13 cellular contexts compared by ENCODE assay signal in genomic region chr14:50087350-50088116, GRCh38. TPM values are rescaled to one million over a fixed set of nuclear protein-coding genes. Genes with fewer than 3 reads are reported as not detected.
A peak's percentile ranks its signal among the peaks of the same experiment; 100 is the strongest.
DNase-seq lines count a peak whose midpoint lies in the region; ATAC-seq and TF ChIP-seq lines count a peak whose summit lies in the region.
"Had no signal": no experiment of that assay in that cellular context is flagged by ENCODE, and none has a peak within 500 bp of the region (broad histone marks: within the 10 kb centered on the region; RNA-seq: fewer than 3 reads in every experiment).

No MANE protein-coding gene starts in this region.

- no peak overlapping the region for H3K4me3 ChIP-seq in HEK293 (ENCODE audit: low read depth, low read length)
- no peak overlapping the region for H3K4me3 ChIP-seq in Caco-2 (ENCODE audit: low read depth, low read length)
- no peak overlapping the region for H3K4me3 ChIP-seq in neuronal stem cell (ENCODE audit: low read length in 2 of 2)
- H3K4me3 ChIP-seq: adrenal gland, pancreas, testis had no signal

- H3K23ac ChIP-seq in neuronal stem cell (ENCODE audit: low read depth, low read length, poor library complexity), result no peak overlapping the region

- H3K36me3 Mint-ChIP-seq in T-helper 2 cell treated with Interferon-gamma antibody and Interleukin-4, amounts not matched to agents 5 μg/mL and 100 μg/mL, for 36 hours (ENCODE audit: low read depth), result peaks cover 11% of the 10 kb centered on the region
- peaks cover 0 to 10% (median 5%) of the 10 kb centered on the region in 3 donors for H3K36me3 Mint-ChIP-seq in immature natural killer cell
- no peaks in the 10 kb centered on the region for H3K36me3 Mint-ChIP-seq in Caco-2 (ENCODE audit: insufficient read depth, unreplicated experiment)

- no CpG with 5 or more reads among the region's 1 CpG for WGBS in neuronal stem cell (ENCODE audit: extremely low coverage in 2 of 2, insufficient read length in 2 of 2, insufficient replicate concordance in 1 of 2), 2 donors

- peaks cover 4% of the 10 kb centered on the region for H3K27me3 Mint-ChIP-seq in T-helper 2 cell treated with Interferon-gamma antibody and Interleukin-4, amounts not matched to agents 5 μg/mL and 100 μg/mL, for 36 hours (ENCODE audit: low read depth)
- peaks cover 7 to 21% (median 16%) of the 10 kb centered on the region in 3 donors for H3K27me3 Mint-ChIP-seq in immature natural killer cell (ENCODE audit: low read depth in 3 of 3)
- no peaks in the 10 kb centered on the region for H3K27me3 Mint-ChIP-seq in Caco-2 (ENCODE audit: insufficient read depth, unreplicated experiment)

- H2BK5ac ChIP-seq in neuronal stem cell (ENCODE audit: low read length), result no peak overlapping the region

- H4K91ac ChIP-seq in neuronal stem cell (ENCODE audit: low read depth, low read length, poor library complexity), result no peak overlapping the region

- H3K4me1 ChIP-seq in HEK293 (ENCODE audit: control insufficient read depth, insufficient read depth, low read length) (no peaks in the 10 kb centered on the region), Caco-2 (no peaks in the 10 kb centered on the region), neuronal stem cell (ENCODE audit: control insufficient read depth in 2 of 2, insufficient read depth in 1 of 2, low read depth in 1 of 2, low read length in 2 of 2) (no peaks in the 10 kb centered on the region)
- H3K4me1 ChIP-seq: pancreas, testis had no signal

- H3K9me3 ChIP-seq in HEK293 (ENCODE audit: control insufficient read depth, insufficient read depth, low read depth, low read length) (no peaks in the 10 kb centered on the region), Caco-2 (no peaks in the 10 kb centered on the region), neuronal stem cell (replicated peaks in 1 of 2; ENCODE audit: control insufficient read depth in 2 of 2, insufficient read depth in 1 of 2, low read depth in 1 of 2, low read length in 2 of 2) (no peaks in the 10 kb centered on the region)
- H3K9me3 ChIP-seq: adrenal gland, pancreas, testis had no signal

- no peak overlapping the region for H2BK15ac ChIP-seq in neuronal stem cell (ENCODE audit: low read length)

- peak overlapping the region; percentile 88 for H3K27ac Mint-ChIP-seq in T-helper 2 cell treated with Interferon-gamma antibody and Interleukin-4, amounts not matched to agents 5 μg/mL and 100 μg/mL, for 36 hours
- H3K27ac Mint-ChIP-seq in immature natural killer cell (peak overlapping the region; percentile 91 to 95 (median 94)), Caco-2 (ENCODE audit: unreplicated experiment) (no peak overlapping the region)

- DNase-seq in DMS 273 (lab: John Stamatoyannopoulos, UW; ENCODE audit: unreplicated experiment), result peak; percentile 47
- DNase-seq in DMS 273 treated with DMSO at 0.1 percent for 48 hours (lab: John Stamatoyannopoulos, UW), result no peak
- DNase-seq in T-helper 2 cell treated with Interferon-gamma antibody and Interleukin-4, amounts not matched to agents 5 μg/mL and 100 μg/mL, for 36 hours (ENCODE audit: low spot score), result no peak
- DNase-seq in immature natural killer cell, result peak; percentile 49 to 56 (median 50)
- no peak for DNase-seq in Caco-2
- no peak for DNase-seq in neuronal stem cell (ENCODE audit: low spot score)
- DNase-seq: pancreas, testis had no signal

- intact Hi-C loops in Caco-2 (cut with micrococcal nuclease; ENCODE audit: unreplicated experiment), result no loop called here

- no peaks in the 10 kb centered on the region for H3K79me1 ChIP-seq in neuronal stem cell (ENCODE audit: low read depth, low read length)

- H3K27me3 ChIP-seq in Caco-2 (replicated peaks; ENCODE audit: control insufficient read depth, insufficient read depth, low read length) (no peaks in the 10 kb centered on the region), neuronal stem cell (ENCODE audit: control insufficient read depth in 3 of 3, insufficient read depth in 3 of 3, low read depth in 1 of 3, low read length in 3 of 3) (no peaks in the 10 kb centered on the region)
- H3K27me3 ChIP-seq: adrenal gland, pancreas, testis had no signal

- no peak overlapping the region for H3K4me2 ChIP-seq in neuronal stem cell (ENCODE audit: insufficient read depth, low read length, poor library complexity, severe bottlenecking)

- no peak for TF ChIP-seq CTCF in HEK293 (tag by site-specific recombination; IDR thresholded peaks at IDR 0.05)
- no peak for TF ChIP-seq CTCF in Caco-2 (IDR thresholded peaks at IDR 0.05; ENCODE audit: insufficient read depth in 1 of 2, low read depth in 1 of 2, low read length in 1 of 2, severe bottlenecking in 1 of 2, unreplicated experiment in 1 of 2)

- no peak overlapping the region for H2BK120ac ChIP-seq in neuronal stem cell (ENCODE audit: low read depth, low read length)

- CTCF ChIA-PET in HEK293 (lab: Yijun Ruan, JAX) (interaction anchor here (0.6 to 1.7 kb wide), 3 partner anchors 17 to 226 kb away, joined by 3 to 5 read pairs (median 3); no protein-coding TSS in a partner anchor), Caco-2 (lab: Charles Lee) (no interaction called here)

- H2BK12ac ChIP-seq in neuronal stem cell (ENCODE audit: low read length), result no peak overlapping the region

- no peak overlapping the region for H3K14ac ChIP-seq in neuronal stem cell (ENCODE audit: low read length)

- no peaks in the 10 kb centered on the region for H3K9me3 Mint-ChIP-seq in T-helper 2 cell treated with Interferon-gamma antibody and Interleukin-4, amounts not matched to agents 5 μg/mL and 100 μg/mL, for 36 hours
- H3K9me3 Mint-ChIP-seq in immature natural killer cell (no peaks in the 10 kb centered on the region), Caco-2 (ENCODE audit: unreplicated experiment) (no peaks in the 10 kb centered on the region)

- no peak overlapping the region for H3K18ac ChIP-seq in neuronal stem cell (ENCODE audit: low read length)

- no peak overlapping the region for H2AK5ac ChIP-seq in neuronal stem cell (ENCODE audit: low read depth, low read length)

- H3K4ac ChIP-seq in neuronal stem cell (ENCODE audit: low read length), result no peak overlapping the region

- H3K27ac ChIP-seq in HEK293 (ENCODE audit: extremely low read depth, low read depth, low read length) (no peak overlapping the region), neuronal stem cell (replicated peaks; ENCODE audit: low read length) (no peak overlapping the region)
- H3K27ac ChIP-seq: 22Rv1, pancreas, testis had no signal

- no TSS peak for BruUV-seq in Caco-2 (replicated peaks; lab: Mats Ljungman, UMichigan)

- peaks cover 0 to 5% of the 10 kb centered on the region in 2 experiments; a peak in 1 of 3 replicates for H3K36me3 ChIP-seq in HEK293 (ENCODE audit: control insufficient read depth in 2 of 2, insufficient read depth in 1 of 2, low read length in 2 of 2)
- no peaks in the 10 kb centered on the region for H3K36me3 ChIP-seq in Caco-2 (ENCODE audit: control insufficient read depth, insufficient read depth, low read length)
- no peaks in the 10 kb centered on the region for H3K36me3 ChIP-seq in neuronal stem cell (replicated peaks in 1 of 2; ENCODE audit: control insufficient read depth in 2 of 2, insufficient read depth in 2 of 2, low read length in 2 of 2)
- H3K36me3 ChIP-seq: adrenal gland, pancreas had no signal

- H2AFZ ChIP-seq in neuronal stem cell (ENCODE audit: low read length), result no peak overlapping the region

- POLR2A ChIA-PET in HEK293 (lab: Yijun Ruan, JAX) (no interaction called here), Caco-2 (lab: Charles Lee) (no interaction called here)

- H3K4me1 Mint-ChIP-seq in T-helper 2 cell treated with Interferon-gamma antibody and Interleukin-4, amounts not matched to agents 5 μg/mL and 100 μg/mL, for 36 hours (ENCODE audit: low read depth), result peaks cover 70% of the 10 kb centered on the region
- H3K4me1 Mint-ChIP-seq in immature natural killer cell (peaks cover 64 to 73% of the 10 kb centered on the region in 2 donors), Caco-2 (ENCODE audit: low read depth, unreplicated experiment) (no peaks in the 10 kb centered on the region)

- no peak for ATAC-seq in HG03571 (IDR thresholded peaks at IDR 0.05; ENCODE audit: unreplicated experiment)
- ATAC-seq: activated CD4-positive, CD25-positive, alpha-beta regulatory T cell treated with anti-CD3 and anti-CD28 coated beads, Interleukin-2, amount 50 U/mL, for 24 hours; pancreas had no signal

- peak overlapping the region; percentile 46 for H3K4me3 Mint-ChIP-seq in T-helper 2 cell treated with Interferon-gamma antibody and Interleukin-4, amounts not matched to agents 5 μg/mL and 100 μg/mL, for 36 hours
- H3K4me3 Mint-ChIP-seq in immature natural killer cell (peak overlapping the region; percentile 54 to 82 (median 72)), Caco-2 (ENCODE audit: unreplicated experiment) (no peak overlapping the region)

- no peak overlapping the region for H4K8ac ChIP-seq in neuronal stem cell (ENCODE audit: low read depth, low read length)

- no peak overlapping the region for H3K9ac ChIP-seq in neuronal stem cell (ENCODE audit: low read depth, low read length, poor library complexity)

TF ChIP-seq in HEK293, 187 proteins besides CTCF, POLR2A, EP300 and RAD21:
- TF ChIP-seq ZNF660 (tag by site-specific recombination; IDR thresholded peaks at IDR 0.05), result peak; percentile 68; the same call in 1 of the 2 replicates
- TF ChIP-seq TRIM28 (IDR thresholded peaks at IDR 0.05; ENCODE audit: borderline replicate concordance, low read length), result no peak

RNA-seq across cellular contexts. Expression of gene VCPKMT, which starts 28.8 kb away (rescaled TPM):
- 10 to 100 TPM in 2 of 3 donors, 1 to 10 TPM in 1; 7.8 to 19.2 (median 14.4) TPM for polyA plus RNA-seq in immature natural killer cell
- total RNA-seq in Caco-2 (2022), result 9.7 TPM in 2 replicates
- 9.6 TPM for polyA plus RNA-seq in neuronal stem cell (2013, experiment 1 of 2)
- 9.6 TPM for polyA plus RNA-seq in neuronal stem cell (2013, experiment 2 of 2)

Comparison
In these comparisons a context has a peak if more than half of its experiments do, and no peak if none do; other contexts are left out.
1. DNase-seq: peak in DMS 273 (single experiment) and immature natural killer cell (3 of 3); none in DMS 273 treated with DMSO at 0.1 percent for 48 hours (single experiment), T-helper 2 cell treated with Interferon-gamma antibody and Interleukin-4, amounts not matched to agents 5 μg/mL and 100 μg/mL, for 36 hours (single experiment), Caco-2 (0 of 2) and neuronal stem cell (single experiment).